1 cellular context compared by ENCODE assay signal in the genomic region with DNA sequence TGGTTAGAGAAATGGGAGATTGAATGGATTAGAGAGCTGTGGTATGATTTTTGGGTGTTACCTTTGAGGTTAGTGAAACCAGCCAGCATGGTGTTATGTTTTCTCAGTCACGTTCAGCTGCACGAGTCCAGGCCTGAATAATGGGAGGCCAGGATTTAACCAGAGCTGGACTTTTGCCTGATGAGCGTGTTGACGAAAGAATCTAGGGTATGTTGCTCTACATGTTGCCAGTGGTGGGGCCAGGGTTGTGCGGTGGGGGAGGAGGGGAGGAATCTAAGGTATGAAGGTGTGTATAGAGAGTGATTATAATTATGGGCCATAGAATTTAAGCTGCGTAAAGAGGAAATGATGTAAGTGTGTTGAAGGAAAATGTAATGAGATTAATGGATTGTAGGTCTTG.
TF ChIP-seq lines count a peak whose summit lies in the region.

No MANE protein-coding gene starts in this region.

TF ChIP-seq in HCT116, 20 proteins besides CTCF, POLR2A, EP300 and RAD21:
- TF ChIP-seq SP1 (IDR thresholded peaks at IDR 0.05; ENCODE audit: low read depth), result no peak
- TF ChIP-seq ZNF274 (IDR thresholded peaks at IDR 0.05; ENCODE audit: low read depth, low read length), result no peak
- no peak for TF ChIP-seq TCF7L2 (IDR thresholded peaks at IDR 0.05; ENCODE audit: borderline replicate concordance, extremely low read depth, insufficient read depth, insufficient read length)
- no peak for TF ChIP-seq CBX3 (IDR thresholded peaks at IDR 0.05; ENCODE audit: low read depth)
- no peak for TF ChIP-seq POLR2AphosphoS5 (IDR thresholded peaks at IDR 0.05; ENCODE audit: low read depth, low read length)
- TF ChIP-seq CEBPB (IDR thresholded peaks at IDR 0.05; ENCODE audit: low read depth), result no peak
- no peak for TF ChIP-seq MAX (IDR thresholded peaks at IDR 0.05)
- no peak for TF ChIP-seq SRF (IDR thresholded peaks at IDR 0.05; ENCODE audit: low read depth)
- TF ChIP-seq YY1 (IDR thresholded peaks at IDR 0.05; ENCODE audit: extremely low read depth, insufficient replicate concordance, low read depth, low read length), result no peak
- no peak for TF ChIP-seq FOSL1 (IDR thresholded peaks at IDR 0.05; ENCODE audit: low read depth)
- TF ChIP-seq ATF3 (IDR thresholded peaks at IDR 0.05), result no peak
